In genomic region chr12:57476162-57476992, GRCh38 we compare ENCODE assay signal across 8 cellular contexts.
A peak's percentile ranks its signal among the peaks of the same experiment; 100 is the strongest.
DNase-seq lines count a peak whose midpoint lies in the region; ATAC-seq and TF ChIP-seq lines count a peak whose summit lies in the region.

No MANE protein-coding gene starts in this region.

- in situ Hi-C loops in astrocyte of the cerebellum (cut with HindIII; ENCODE audit: low sequenced_read_pairs), result no loop called here
- in situ Hi-C loops in ACHN (cut with HindIII; ENCODE audit: low pct_ligation_motif_present, low pct_unique_long_range_greater_than_20kb, low sequenced_read_pairs), result no loop called here

- H3K9me3 Mint-ChIP-seq in memory B cell, result no peaks in the 10 kb centered on the region

- DNase-seq in NCI-H748 (lab: John Stamatoyannopoulos, UW; ENCODE audit: unreplicated experiment) (peak; percentile 31), NCI-H748 treated with DMSO at 0.1 percent for 48 hours (lab: John Stamatoyannopoulos, UW) (no peak), RWPE2 (ENCODE audit: low spot score) (no peak), astrocyte of the cerebellum (ENCODE audit: low read depth) (no peak), memory B cell (ENCODE audit: low spot score in 2 of 2) (peak; percentile 49 to 67), ACHN (no peak), NCI-H345 (lab: John Stamatoyannopoulos, UW) (no peak)
- DNase-seq in stimulated activated naive CD4-positive, alpha-beta T cell (lab: John Stamatoyannopoulos, UW), result peak; percentile 43 to 70 (median 56)

- no peaks in the 10 kb centered on the region for H3K36me3 ChIP-seq in RWPE2 (ENCODE audit: low read depth)

- no peak overlapping the region for H3K27ac ChIP-seq in RWPE2 (ENCODE audit: poor library complexity, severe bottlenecking)

- peak overlapping the region; percentile 99 for H3K27ac Mint-ChIP-seq in memory B cell

- H3K4me3 ChIP-seq in RWPE2 (ENCODE audit: severe bottlenecking), result no peak overlapping the region
- H3K4me3 ChIP-seq in astrocyte of the cerebellum (ENCODE audit: low read depth, low read length), result peak overlapping the region; percentile 15

- no peaks in the 10 kb centered on the region for H3K4me1 ChIP-seq in RWPE2 (ENCODE audit: insufficient read depth, poor library complexity, severe bottlenecking)

- peaks cover 62% of the 10 kb centered on the region for H3K4me1 Mint-ChIP-seq in memory B cell

- peak overlapping the region; percentile 99 for H3K4me3 Mint-ChIP-seq in memory B cell

- no peaks in the 10 kb centered on the region for H3K27me3 Mint-ChIP-seq in memory B cell

- peaks cover 47% of the 10 kb centered on the region for H3K27me3 ChIP-seq in RWPE2 (ENCODE audit: insufficient read depth, poor library complexity, severe bottlenecking)

- peak; percentile 12 for TF ChIP-seq CTCF in RWPE2 (IDR thresholded peaks at IDR 0.05; ENCODE audit: poor library complexity, severe bottlenecking)
- TF ChIP-seq CTCF in astrocyte of the cerebellum (IDR thresholded peaks at IDR 0.05; ENCODE audit: low read depth, low read length, missing control alignments), result no peak

- H3K36me3 Mint-ChIP-seq in memory B cell, result peaks cover 25% of the 10 kb centered on the region

- ATAC-seq in RWPE2 (ENCODE audit: low read depth), result no peak
- ATAC-seq in memory B cell (ENCODE audit: low read depth), result peak; percentile 41

- no peaks in the 10 kb centered on the region for H3K9me3 ChIP-seq in RWPE2 (ENCODE audit: severe bottlenecking)

Comparison
In these comparisons a context has a peak if more than half of its experiments do, and no peak if none do; other contexts are left out.
1. DNase-seq: peak in NCI-H748 (single experiment), memory B cell (2 of 2) and stimulated activated naive CD4-positive, alpha-beta T cell (6 of 6); none in NCI-H748 treated with DMSO at 0.1 percent for 48 hours (single experiment), RWPE2 (single experiment), astrocyte of the cerebellum (single experiment), ACHN (single experiment) and NCI-H345 (single experiment).